Comparison of ENCODE assay signal across 1 cellular context in genomic region chr14:55104051-55104954, GRCh38.
TF ChIP-seq lines count a peak whose summit lies in the region.

No MANE protein-coding gene starts in this region.

TF ChIP-seq in WTC11, 78 proteins besides CTCF, POLR2A, EP300 and RAD21 (continued from another document):
- no peak for TF ChIP-seq ARID4B (CRISPR knock-in tag; IDR thresholded peaks at IDR 0.05; ENCODE audit: borderline replicate concordance)
- no peak for TF ChIP-seq FOXK1 (CRISPR knock-in tag; IDR thresholded peaks at IDR 0.05)
- TF ChIP-seq ZBTB43 (CRISPR knock-in tag; IDR thresholded peaks at IDR 0.05) = no peak
- TF ChIP-seq OVOL2 (CRISPR knock-in tag; IDR thresholded peaks at IDR 0.05; ENCODE audit: borderline replicate concordance) = no peak
- TF ChIP-seq ZNF121 (CRISPR knock-in tag; IDR thresholded peaks at IDR 0.05) = no peak
- TF ChIP-seq ZNF396 (CRISPR knock-in tag; IDR thresholded peaks at IDR 0.05; ENCODE audit: borderline replicate concordance) = no peak
